Comparison of ENCODE assay signal across 11 cellular contexts in genomic region chr10:129972145-129972965, GRCh38. TPM values are rescaled to one million over a fixed set of nuclear protein-coding genes. Genes with fewer than 3 reads are reported as not detected.
DNase-seq lines count a peak whose midpoint lies in the region; ATAC-seq, FAIRE-seq and TF ChIP-seq lines count a peak whose summit lies in the region.
"Had no signal": no experiment of that assay in that cellular context is flagged by ENCODE, and none has a peak within 500 bp of the region (broad histone marks: within the 10 kb centered on the region; RNA-seq: fewer than 3 reads in every experiment).

No MANE protein-coding gene starts in this region.

- no peak overlapping the region for H3K23ac ChIP-seq in mesendoderm (ENCODE audit: low read length)

- DNase-seq in A549 (ENCODE audit: low read depth in 1 of 2, low spot score in 1 of 2), result no peak
- peak; percentile 25 for DNase-seq in GM13977 (ENCODE audit: low spot score)
- peak; percentile 14 to 39 for DNase-seq in cardiac fibroblast (ENCODE audit: low read depth in 2 of 2)
- no peak for DNase-seq in mesendoderm
- DNase-seq in DMS153 (lab: John Stamatoyannopoulos, UW), result no peak
- DNase-seq: DMS79, immature natural killer cell had no signal

- H3K18ac ChIP-seq in mesendoderm (ENCODE audit: low read length), result no peak overlapping the region

- H3K4me2 ChIP-seq in A549, result peak overlapping the region; percentile 92
- H3K4me2 ChIP-seq in mesendoderm (ENCODE audit: low read length), result peak overlapping the region; percentile 37

- H3K4me3 ChIP-seq in A549 (peak overlapping the region; percentile 24; the same call in 2 of the 3 replicates), cardiac fibroblast (replicated peaks in 1 of 2; ENCODE audit: low read depth in 2 of 2, low read length in 2 of 2) (peak overlapping the region in 1 of 2 donors; percentile 7), mesendoderm (ENCODE audit: low read length) (no peak overlapping the region)

- H3K9ac ChIP-seq in mesendoderm (ENCODE audit: low read length), result no peak overlapping the region

- CTCF ChIA-PET in A549 (lab: Yijun Ruan, JAX), result interaction anchor here (0.6 to 3.0 kb wide), 18 partner anchors 8 to 1765 kb away, joined by 3 to 24 read pairs (median 4); no protein-coding TSS in a partner anchor

- in situ Hi-C loops in GM13977 (cut with MboI; ENCODE audit: low pct_unique_long_range_greater_than_20kb, low sequenced_read_pairs, unreplicated experiment), result no loop called here

- no peak overlapping the region for H3K4ac ChIP-seq in mesendoderm (ENCODE audit: low read depth, low read length)

- H2BK5ac ChIP-seq in mesendoderm (ENCODE audit: low read length), result no peak overlapping the region

- no peak for TF ChIP-seq POLR2A in A549 (IDR thresholded peaks at IDR 0.05; ENCODE audit: low read length)

- peak overlapping the region; percentile 60 for H3K56ac ChIP-seq in mesendoderm (ENCODE audit: low read length)

- no peaks in the 10 kb centered on the region for H3K79me1 ChIP-seq in mesendoderm (ENCODE audit: low read length)

- no peak for ATAC-seq in A549
- ATAC-seq in HG03571 (IDR thresholded peaks at IDR 0.05; ENCODE audit: unreplicated experiment), result no peak
- ATAC-seq in HG02588 (IDR thresholded peaks at IDR 0.05; ENCODE audit: unreplicated experiment), result no peak
- no peak for ATAC-seq in GM21381 (IDR thresholded peaks at IDR 0.05; ENCODE audit: unreplicated experiment)

- H2AK5ac ChIP-seq in mesendoderm (ENCODE audit: low read length), result no peak overlapping the region

- no peak overlapping the region for H2BK15ac ChIP-seq in mesendoderm (replicated peaks; ENCODE audit: low read depth)

- POLR2A ChIA-PET in A549 (lab: Yijun Ruan, JAX), result interaction anchor here (1.6 kb wide), 1 partner anchor 137 kb away, joined by 8 read pairs; no protein-coding TSS in a partner anchor

- no peak overlapping the region for H4K5ac ChIP-seq in mesendoderm (ENCODE audit: low read length)

- no peak for TF ChIP-seq EP300 in A549 (IDR thresholded peaks at IDR 0.05)

- H3K27me3 ChIP-seq in mesendoderm (ENCODE audit: insufficient read depth, low read length, poor library complexity), result peaks cover 55% of the 10 kb centered on the region

- no peaks in the 10 kb centered on the region for H3K9me3 ChIP-seq in A549
- H3K9me3 ChIP-seq: ascending aorta had no signal

- TF ChIP-seq CTCF in A549 (IDR thresholded peaks at IDR 0.05) (no peak), GM13977 (IDR thresholded peaks at IDR 0.05; ENCODE audit: extremely low read depth, insufficient read depth, missing control alignments) (no peak), cardiac fibroblast (IDR thresholded peaks at IDR 0.05; ENCODE audit: low read depth, low read length) (no peak)

- no peak overlapping the region for H2BK120ac ChIP-seq in mesendoderm (ENCODE audit: low read depth, low read length)

- TF ChIP-seq RAD21 in A549 (conservative IDR thresholded peaks at IDR 0.05 in 1 of 2, IDR thresholded peaks at IDR 0.05 in 1 of 2), result no peak

- no peak overlapping the region for H3K27ac ChIP-seq in A549
- H3K27ac ChIP-seq in mesendoderm (ENCODE audit: low read depth, low read length), result no peak overlapping the region
- H3K27ac ChIP-seq: ascending aorta had no signal

- WGBS in A549 (ENCODE audit: missing lambda C conversion rate), result 57% methylated on average over 22 of the region's 84 CpGs
- WGBS in mesendoderm (ENCODE audit: extremely low coverage, insufficient coverage, low lambda C conversion rate), result no CpG with 5 or more reads among the region's 84 CpGs

- H4K8ac ChIP-seq in mesendoderm (ENCODE audit: low read depth, low read length), result no peak overlapping the region

- no peak for FAIRE-seq in A549 (lab: Jason Lieb, UNC)

- H3K4me1 ChIP-seq in A549 (peaks cover 6% of the 10 kb centered on the region; the same call in 1 of the 3 replicates), mesendoderm (ENCODE audit: control insufficient read depth, low read depth, low read length) (peaks cover 6% of the 10 kb centered on the region)

- no peaks in the 10 kb centered on the region for H3K36me3 ChIP-seq in mesendoderm (ENCODE audit: control insufficient read depth, insufficient read depth, low read length)
- H3K36me3 ChIP-seq: ascending aorta had no signal

- H3K79me2 ChIP-seq in mesendoderm (ENCODE audit: control insufficient read depth, insufficient read depth, low read length), result no peaks in the 10 kb centered on the region

TF ChIP-seq in A549, 52 proteins besides CTCF, POLR2A, EP300 and RAD21:
- no peak for TF ChIP-seq PHF8 (IDR thresholded peaks at IDR 0.05; ENCODE audit: borderline replicate concordance, low read depth)
- no peak for TF ChIP-seq EHF (CRISPR knock-in tag; IDR thresholded peaks at IDR 0.05)
- no peak for TF ChIP-seq FOSB (CRISPR knock-in tag; IDR thresholded peaks at IDR 0.05)
- no peak for TF ChIP-seq POLR2AphosphoS2 (conservative IDR thresholded peaks at IDR 0.05; ENCODE audit: low read length)
- TF ChIP-seq BCL3 (IDR thresholded peaks at IDR 0.05), result no peak
- TF ChIP-seq MAFK (IDR thresholded peaks at IDR 0.05; ENCODE audit: partially characterized antibody), result no peak

RNA-seq across cellular contexts. Expression of gene EBF3, which starts 8.3 kb away (rescaled TPM):
- polyA plus RNA-seq in A549 (2011; rRNA removed) (0.04 TPM in 1 of 2 replicates, not detected in the other), A549 (2017; fragmentation: RNase III; extraction: RNeasy Plus Mini Kit Qiagen cat#74134 plus additional on column Dnase treatment) (0.07 to 0.17 TPM (median 0.12 TPM) in 3 replicates)
- 0.03 TPM in 2 replicates for polyA plus RNA-seq in A549 (2012; cell fraction: cytosol; rRNA removed)
- 0.05 and 0.06 TPM in 2 replicates for polyA plus RNA-seq in A549 (2012; cell fraction: nucleus; rRNA removed)
- polyA minus RNA-seq in A549 (2011; rRNA and poly(A)+ RNA removed), result 0.24 TPM in 1 of 2 replicates, not detected in the other
- polyA plus RNA-seq in mesendoderm (2013, experiment 1 of 2), result 0.87 TPM
- 0.76 TPM for polyA plus RNA-seq in mesendoderm (2013, experiment 2 of 2)
- polyA plus RNA-seq: immature natural killer cell had no signal

Comparison
In these comparisons a context has a peak if more than half of its experiments do, and no peak if none do; other contexts are left out.
1. DNase-seq: peak in GM13977 (single experiment) and cardiac fibroblast (2 of 2); none in A549 (0 of 2), mesendoderm (single experiment) and DMS153 (single experiment).